ENCODE assay signal across 1 cellular context in genomic region chr1:209404577-209404976, GRCh38.
TF ChIP-seq lines count a peak whose summit lies in the region.

No MANE protein-coding gene starts in this region.

TF ChIP-seq in IMR-90, 13 proteins besides CTCF, POLR2A, EP300 and RAD21 (continued from another document):
- no peak for TF ChIP-seq ELK1 (IDR thresholded peaks at IDR 0.05; ENCODE audit: borderline replicate concordance, low read depth, low read length)
- TF ChIP-seq BHLHE40 (IDR thresholded peaks at IDR 0.05; ENCODE audit: low read depth, low read length) = no peak
- no peak for TF ChIP-seq MAFK (IDR thresholded peaks at IDR 0.05; ENCODE audit: low read depth, low read length)
- TF ChIP-seq CHD1 (IDR thresholded peaks at IDR 0.05; ENCODE audit: low read depth, low read length) = no peak
- TF ChIP-seq MXI1 (IDR thresholded peaks at IDR 0.05; ENCODE audit: borderline replicate concordance, low read depth, low read length) = no peak
- TF ChIP-seq MAZ (IDR thresholded peaks at IDR 0.05; ENCODE audit: borderline replicate concordance, low read depth, low read length) = no peak
- no peak for TF ChIP-seq SMC3 (IDR thresholded peaks at IDR 0.05; ENCODE audit: low read depth, low read length)
